Comparison of ENCODE assay signal across 23 cellular contexts in genomic region chr12:7383157-7383556, GRCh38.
A peak's percentile ranks its signal among the peaks of the same experiment; 100 is the strongest.
DNase-seq lines count a peak whose midpoint lies in the region; ATAC-seq and TF ChIP-seq lines count a peak whose summit lies in the region.
"Had no signal": no experiment of that assay in that cellular context is flagged by ENCODE, and none has a peak within 500 bp of the region (broad histone marks: within the 10 kb centered on the region; RNA-seq: fewer than 3 reads in every experiment).

No MANE protein-coding gene starts in this region.

- DNase-seq in body of pancreas (peak; percentile 38 to 84 (median 54)), omental fat pad (ENCODE audit: low spot score) (no peak), upper lobe of right lung (no peak), SW 1271 (lab: John Stamatoyannopoulos, UW) (no peak)
- no peak for DNase-seq in stimulated activated CD4-positive, alpha-beta T cell treated with anti-CD3 and anti-CD28 coated beads, Interleukin-1b, Interleukin-23, amount 100 ng/mL, for 48 hours
- DNase-seq in CD8-positive, alpha-beta memory T cell = no peak
- DNase-seq: 8988T; ACHN; BE2C; C1 segment of cervical spinal cord; CD4-positive, alpha-beta memory T cell; CD4-positive, CD25-positive, alpha-beta regulatory T cell; COR-L47; DMS 273 treated with DMSO at 0.1 percent for 48 hours; DMS153; DMS53; DMS79; DND-41; EL; GDM1 had no signal

- H3K4me3 ChIP-seq in body of pancreas = no peak overlapping the region
- no peak overlapping the region for H3K4me3 ChIP-seq in upper lobe of right lung
- H3K4me3 ChIP-seq in CD8-positive, alpha-beta memory T cell (ENCODE audit: low read length) = no peak overlapping the region
- H3K4me3 ChIP-seq: BLaER1, GM12878 had no signal

- no peak overlapping the region for H3K27ac Mint-ChIP-seq in CD8-positive, alpha-beta memory T cell
- H3K27ac Mint-ChIP-seq: CD14-positive monocyte; CD4-positive, alpha-beta memory T cell; CD4-positive, CD25-positive, alpha-beta regulatory T cell had no signal

- WGBS in body of pancreas, 2 donors = 25% methylated on average over 1 of the region's 1 CpG; no CpG with 5 or more reads in 1 of the 2 donors

- H3K4me1 Mint-ChIP-seq in CD8-positive, alpha-beta memory T cell = no peaks in the 10 kb centered on the region
- H3K4me1 Mint-ChIP-seq: CD14-positive monocyte; CD4-positive, alpha-beta memory T cell; CD4-positive, CD25-positive, alpha-beta regulatory T cell had no signal

- H3K27me3 ChIP-seq in body of pancreas = no peaks in the 10 kb centered on the region
- H3K27me3 ChIP-seq in upper lobe of right lung = peaks cover 4% of the 10 kb centered on the region
- H3K27me3 ChIP-seq in CD8-positive, alpha-beta memory T cell (ENCODE audit: insufficient read depth, low read length, poor library complexity, severe bottlenecking) = peaks cover 4% of the 10 kb centered on the region
- H3K27me3 ChIP-seq: BE2C, BLaER1 had no signal

- TF ChIP-seq CTCF in body of pancreas (IDR thresholded peaks at IDR 0.05) = peak in 1 of 7 experiments; percentile 19
- no peak for TF ChIP-seq CTCF in omental fat pad (IDR thresholded peaks at IDR 0.05)
- no peak for TF ChIP-seq CTCF in upper lobe of right lung (IDR thresholded peaks at IDR 0.05)

- H3K4me3 Mint-ChIP-seq in CD8-positive, alpha-beta memory T cell = no peak overlapping the region
- H3K4me3 Mint-ChIP-seq: CD14-positive monocyte; CD4-positive, alpha-beta memory T cell; CD4-positive, CD25-positive, alpha-beta regulatory T cell had no signal

- POLR2A ChIA-PET in CD8-positive, alpha-beta memory T cell (lab: Charles Lee) = no interaction called here

- H3K27ac ChIP-seq in body of pancreas (no peak overlapping the region), upper lobe of right lung (no peak overlapping the region)
- no peak overlapping the region for H3K27ac ChIP-seq in CD8-positive, alpha-beta memory T cell (ENCODE audit: low read depth, low read length)
- H3K27ac ChIP-seq: BLaER1 had no signal

- H3K4me1 ChIP-seq in body of pancreas (peaks cover 9% of the 10 kb centered on the region), upper lobe of right lung (no peaks in the 10 kb centered on the region)
- no peaks in the 10 kb centered on the region for H3K4me1 ChIP-seq in CD8-positive, alpha-beta memory T cell (ENCODE audit: insufficient read depth, low read length)
- H3K4me1 ChIP-seq: BE2C, BLaER1 had no signal

- no peaks in the 10 kb centered on the region for H3K36me3 ChIP-seq in body of pancreas (replicated peaks in 1 of 2; ENCODE audit: insufficient read depth in 1 of 2, low read depth in 2 of 2)
- no peaks in the 10 kb centered on the region for H3K36me3 ChIP-seq in upper lobe of right lung
- H3K36me3 ChIP-seq in CD8-positive, alpha-beta memory T cell (ENCODE audit: insufficient read depth, low read length) = no peaks in the 10 kb centered on the region
- H3K36me3 ChIP-seq: BE2C, BLaER1 had no signal

- intact Hi-C loops in body of pancreas (cut with DNase I) = no loop called here
- intact Hi-C loops in upper lobe of right lung (cut with DNase I) = no loop called here

- ATAC-seq in body of pancreas (peak; percentile 74), omental fat pad (ENCODE audit: low FRiP score) (peak; percentile 28), upper lobe of right lung (peak; percentile 13)
- ATAC-seq: GM12878 had no signal

- H3K9me3 ChIP-seq in body of pancreas = no peaks in the 10 kb centered on the region
- no peaks in the 10 kb centered on the region for H3K9me3 ChIP-seq in upper lobe of right lung
- H3K9me3 ChIP-seq in CD8-positive, alpha-beta memory T cell (ENCODE audit: low read length) = no peaks in the 10 kb centered on the region
- H3K9me3 ChIP-seq: BE2C, BLaER1 had no signal

- H3K9me3 Mint-ChIP-seq in CD8-positive, alpha-beta memory T cell = peaks cover 0 to 12% (median 9%) of the 10 kb centered on the region in 5 donors

- no peak for TF ChIP-seq POLR2A in body of pancreas (IDR thresholded peaks at IDR 0.05)

- CTCF ChIA-PET in CD8-positive, alpha-beta memory T cell (lab: Charles Lee) = no interaction called here

- H3K36me3 Mint-ChIP-seq in CD8-positive, alpha-beta memory T cell = peaks cover 0 to 10% (median 0%) of the 10 kb centered on the region in 3 donors
- H3K36me3 Mint-ChIP-seq: CD14-positive monocyte; CD4-positive, alpha-beta memory T cell; CD4-positive, CD25-positive, alpha-beta regulatory T cell had no signal

- H3K27me3 Mint-ChIP-seq in CD8-positive, alpha-beta memory T cell = peaks cover 12 to 24% of the 10 kb centered on the region in 2 donors

Comparison
In these comparisons a context has a peak if more than half of its experiments do, and no peak if none do; other contexts are left out.
1. ATAC-seq: peak in every context shown above with its lines; median percentile 74 in body of pancreas; 28 in omental fat pad; 13 in upper lobe of right lung.
2. DNase-seq: peak in body of pancreas (4 of 4); none in omental fat pad (single experiment), upper lobe of right lung (single experiment), stimulated activated CD4-positive, alpha-beta T cell treated with anti-CD3 and anti-CD28 coated beads, Interleukin-1b, Interleukin-23, amount 100 ng/mL, for 48 hours (single experiment), CD8-positive, alpha-beta memory T cell (0 of 5) and SW 1271 (0 of 2).